8 cellular contexts compared by ENCODE assay signal in genomic region chr1:33094971-33095604, GRCh38.
DNase-seq lines count a peak whose midpoint lies in the region; ATAC-seq, FAIRE-seq and TF ChIP-seq lines count a peak whose summit lies in the region.

No MANE protein-coding gene starts in this region.

- intact Hi-C loops in tibial artery (cut with DNase I; ENCODE audit: low total_unique reads) = loop anchor here (10.0 kb wide), 1 partner anchor 520 kb away; no protein-coding TSS in a partner anchor

- no peak for ATAC-seq in HG03439 (IDR thresholded peaks at IDR 0.05; ENCODE audit: unreplicated experiment)
- ATAC-seq in GM18505 (IDR thresholded peaks at IDR 0.05; ENCODE audit: unreplicated experiment) = no peak

- no peak for TF ChIP-seq POLR2A in GM18505 (IDR thresholded peaks at IDR 0.05; ENCODE audit: borderline replicate concordance, extremely low read depth, insufficient read depth, insufficient read length)

- in situ Hi-C loops in astrocyte of the spinal cord (cut with HindIII; ENCODE audit: low sequenced_read_pairs) = no loop called here

- no peak overlapping the region for H3K27ac ChIP-seq in tibial artery

- DNase-seq in AG10803 (ENCODE audit: low read depth) (peak; percentile 77), GM10248 (ENCODE audit: extremely low spot score) (peak; percentile 29), NCI-H2107 treated with DMSO at 0.1 percent for 48 hours (lab: John Stamatoyannopoulos, UW; ENCODE audit: unreplicated experiment) (peak; percentile 59), astrocyte of the spinal cord (ENCODE audit: low read depth, low spot score) (peak; percentile 75), tibial artery (peak in 1 of 2 donors; percentile 38)

- H3K9me3 ChIP-seq in tibial artery = no peaks in the 10 kb centered on the region

- H3K4me1 ChIP-seq in tibial artery = peaks cover 0 to 10% (median 0%) of the 10 kb centered on the region in 4 donors

- peak; percentile 84 for FAIRE-seq in islet of Langerhans (lab: Jason Lieb, UNC)

- POLR2A ChIA-PET in GM10248 (lab: Yijun Ruan, JAX) = no interaction called here

- TF ChIP-seq CTCF in AG10803 (conservative IDR thresholded peaks at IDR 0.05; ENCODE audit: low read length) = peak; percentile 99
- peak; percentile 83 for TF ChIP-seq CTCF in GM10248 (IDR thresholded peaks at IDR 0.05; ENCODE audit: control extremely low read depth, extremely low read depth, low read depth, missing control alignments)
- peak; percentile 98 for TF ChIP-seq CTCF in astrocyte of the spinal cord (IDR thresholded peaks at IDR 0.05; ENCODE audit: low read depth, low read length)
- TF ChIP-seq CTCF in tibial artery (IDR thresholded peaks at IDR 0.05) = peak; percentile 87 to 98

- H3K36me3 ChIP-seq in tibial artery = peaks cover 0 to 5% (median 0%) of the 10 kb centered on the region in 3 donors

- no peaks in the 10 kb centered on the region for H3K27me3 ChIP-seq in tibial artery

- H3K4me3 ChIP-seq in AG10803 (ENCODE audit: low read length) (no peak overlapping the region), astrocyte of the spinal cord (ENCODE audit: low read depth, low read length) (no peak overlapping the region), tibial artery (no peak overlapping the region)

- CTCF ChIA-PET in GM10248 (lab: Yijun Ruan, JAX) = interaction anchor here (0.7 to 4.9 kb wide), 21 partner anchors 10 to 601 kb away, joined by 3 to 49 read pairs (median 5); partner anchors contain the start of gene AZIN2
